2 cellular contexts compared by ENCODE assay signal in the genomic region with DNA sequence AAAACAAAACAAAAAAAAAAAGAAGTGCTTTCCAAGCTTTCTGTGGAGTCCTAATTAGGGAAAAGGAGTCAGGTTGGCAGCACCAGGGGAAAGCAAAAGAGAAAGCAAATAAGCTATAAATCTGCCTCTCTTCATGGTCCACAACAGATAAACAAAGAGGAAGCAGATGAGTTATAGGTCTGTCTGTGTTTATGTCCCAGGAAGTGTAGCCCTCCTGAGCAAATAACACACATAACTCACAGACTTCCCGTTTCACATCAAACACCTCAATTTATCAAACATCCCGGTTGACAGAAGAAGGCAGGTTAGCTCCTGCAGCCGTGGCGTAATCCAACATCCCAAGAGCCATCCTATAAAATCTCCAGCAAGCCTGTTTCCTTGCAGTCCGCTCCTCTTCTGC.
TF ChIP-seq lines count a peak whose summit lies in the region.

No MANE protein-coding gene starts in this region.

TF ChIP-seq in A549, 52 proteins besides CTCF, POLR2A, EP300 and RAD21:
- TF ChIP-seq, protein P1, sequence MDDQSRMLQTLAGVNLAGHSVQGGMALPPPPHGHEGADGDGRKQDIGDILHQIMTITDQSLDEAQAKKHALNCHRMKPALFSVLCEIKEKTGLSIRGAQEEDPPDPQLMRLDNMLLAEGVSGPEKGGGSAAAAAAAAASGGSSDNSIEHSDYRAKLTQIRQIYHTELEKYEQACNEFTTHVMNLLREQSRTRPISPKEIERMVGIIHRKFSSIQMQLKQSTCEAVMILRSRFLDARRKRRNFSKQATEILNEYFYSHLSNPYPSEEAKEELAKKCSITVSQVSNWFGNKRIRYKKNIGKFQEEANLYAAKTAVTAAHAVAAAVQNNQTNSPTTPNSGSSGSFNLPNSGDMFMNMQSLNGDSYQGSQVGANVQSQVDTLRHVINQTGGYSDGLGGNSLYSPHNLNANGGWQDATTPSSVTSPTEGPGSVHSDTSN (IDR thresholded peaks at IDR 0.05), result no peak
- no peak for TF ChIP-seq BHLHE40 (IDR thresholded peaks at IDR 0.05; ENCODE audit: low read depth, low read length)
- TF ChIP-seq RCOR1 (IDR thresholded peaks at IDR 0.05; ENCODE audit: low read depth, low read length), result no peak
- no peak for TF ChIP-seq HEYL (CRISPR knock-in tag; IDR thresholded peaks at IDR 0.05)
- TF ChIP-seq, protein P2, sequence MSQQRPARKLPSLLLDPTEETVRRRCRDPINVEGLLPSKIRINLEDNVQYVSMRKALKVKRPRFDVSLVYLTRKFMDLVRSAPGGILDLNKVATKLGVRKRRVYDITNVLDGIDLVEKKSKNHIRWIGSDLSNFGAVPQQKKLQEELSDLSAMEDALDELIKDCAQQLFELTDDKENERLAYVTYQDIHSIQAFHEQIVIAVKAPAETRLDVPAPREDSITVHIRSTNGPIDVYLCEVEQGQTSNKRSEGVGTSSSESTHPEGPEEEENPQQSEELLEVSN (IDR thresholded peaks at IDR 0.05; ENCODE audit: borderline replicate concordance, low read depth), result no peak
- TF ChIP-seq CBX8 (IDR thresholded peaks at IDR 0.05), result no peak
- TF ChIP-seq GATA3 (IDR thresholded peaks at IDR 0.05; ENCODE audit: borderline replicate concordance), result no peak
- TF ChIP-seq, protein P3, sequence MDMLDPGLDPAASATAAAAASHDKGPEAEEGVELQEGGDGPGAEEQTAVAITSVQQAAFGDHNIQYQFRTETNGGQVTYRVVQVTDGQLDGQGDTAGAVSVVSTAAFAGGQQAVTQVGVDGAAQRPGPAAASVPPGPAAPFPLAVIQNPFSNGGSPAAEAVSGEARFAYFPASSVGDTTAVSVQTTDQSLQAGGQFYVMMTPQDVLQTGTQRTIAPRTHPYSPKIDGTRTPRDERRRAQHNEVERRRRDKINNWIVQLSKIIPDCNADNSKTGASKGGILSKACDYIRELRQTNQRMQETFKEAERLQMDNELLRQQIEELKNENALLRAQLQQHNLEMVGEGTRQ (IDR thresholded peaks at IDR 0.05), result no peak
- TF ChIP-seq CEBPB (IDR thresholded peaks at IDR 0.05), result no peak
- TF ChIP-seq RFX5 (IDR thresholded peaks at IDR 0.05), result no peak
- no peak for TF ChIP-seq MAFK (IDR thresholded peaks at IDR 0.05; ENCODE audit: partially characterized antibody)
- no peak for TF ChIP-seq MYC (IDR thresholded peaks at IDR 0.05; ENCODE audit: borderline replicate concordance, low read length)
- TF ChIP-seq FOSB (CRISPR knock-in tag; IDR thresholded peaks at IDR 0.05), result no peak
- no peak for TF ChIP-seq NFE2L2 (conservative IDR thresholded peaks at IDR 0.05; ENCODE audit: low read length)
- no peak for TF ChIP-seq KDM5A (IDR thresholded peaks at IDR 0.05)

TF ChIP-seq in endothelial cell of umbilical vein, 7 proteins besides CTCF, POLR2A, EP300 and RAD21 (continued from another document):
- TF ChIP-seq, protein P4, sequence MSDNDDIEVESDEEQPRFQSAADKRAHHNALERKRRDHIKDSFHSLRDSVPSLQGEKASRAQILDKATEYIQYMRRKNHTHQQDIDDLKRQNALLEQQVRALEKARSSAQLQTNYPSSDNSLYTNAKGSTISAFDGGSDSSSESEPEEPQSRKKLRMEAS (IDR thresholded peaks at IDR 0.05; ENCODE audit: insufficient read depth, insufficient read length), result no peak
TF ChIP-seq in endothelial cell of umbilical vein: peak in this region for 0.
